In genomic region chr10:11757452-11757819, GRCh38 we compare ENCODE assay signal across 8 cellular contexts. TPM values are rescaled to one million over a fixed set of nuclear protein-coding genes. Genes with fewer than 3 reads are reported as not detected.
DNase-seq lines count a peak whose midpoint lies in the region; ATAC-seq, FAIRE-seq and TF ChIP-seq lines count a peak whose summit lies in the region.

No MANE protein-coding gene starts in this region.

- ATAC-seq in left colon, result peak; percentile 63
- no peak for ATAC-seq in GM21528 (IDR thresholded peaks at IDR 0.05; ENCODE audit: low FRiP score, unreplicated experiment)
- ATAC-seq in GM18873 (IDR thresholded peaks at IDR 0.05; ENCODE audit: low FRiP score, unreplicated experiment), result no peak

- no peak for FAIRE-seq in HTR-8/SVneo (lab: Jason Lieb, UNC)

- H3K27me3 ChIP-seq in AG04450 (ENCODE audit: control insufficient read depth, insufficient read depth, low read length) (peaks cover 3% of the 10 kb centered on the region), adipocyte (replicated peaks; ENCODE audit: control insufficient read depth, insufficient read depth, low read length) (no peaks in the 10 kb centered on the region)

- H3K9me3 Mint-ChIP-seq in type B pancreatic cell, result no peaks in the 10 kb centered on the region

- TF ChIP-seq CTCF in AG04450 (IDR thresholded peaks at IDR 0.05; ENCODE audit: low read depth, low read length), result no peak
- no peak for TF ChIP-seq CTCF in type B pancreatic cell (conservative IDR thresholded peaks at IDR 0.05)

- H3K4me1 Mint-ChIP-seq in type B pancreatic cell (ENCODE audit: unreplicated experiment), result peaks cover 26% of the 10 kb centered on the region

- H3K36me3 ChIP-seq in adipocyte (ENCODE audit: control insufficient read depth, insufficient read depth, low read length, severe bottlenecking), result no peaks in the 10 kb centered on the region

- H3K9me3 ChIP-seq in AG04450 (ENCODE audit: control insufficient read depth, insufficient read depth, low read length), result peaks cover 4% of the 10 kb centered on the region; the same call in 1 of the 2 replicates
- H3K9me3 ChIP-seq in adipocyte (ENCODE audit: control insufficient read depth, low read length), result peaks cover 2% of the 10 kb centered on the region

- H3K4me3 ChIP-seq in AG04450 (ENCODE audit: low read depth, low read length), result no peak overlapping the region
- no peak overlapping the region for H3K4me3 ChIP-seq in adipocyte (ENCODE audit: low read length)

- peak overlapping the region; percentile 38 for H3K9ac ChIP-seq in adipocyte (ENCODE audit: low read length)

- H3K27ac Mint-ChIP-seq in type B pancreatic cell, result peak overlapping the region; percentile 73

- intact Hi-C loops in left colon (cut with DNase I, micrococcal nuclease), result no loop called here

- no peaks in the 10 kb centered on the region for H3K36me3 Mint-ChIP-seq in type B pancreatic cell

- peak overlapping the region; percentile 21 for H3K27ac ChIP-seq in AG04450 (ENCODE audit: low read depth, low read length)

- CTCF ChIA-PET in AG04450 (lab: Charles Lee), result interaction anchor here (0.7 to 6.2 kb wide), 34 partner anchors 9 to 338 kb away, joined by 3 to 128 read pairs (median 4); no protein-coding TSS in a partner anchor

- H3K4me1 ChIP-seq in adipocyte (ENCODE audit: control insufficient read depth, insufficient read depth, low read length), result peaks cover 21% of the 10 kb centered on the region

- H3K27me3 Mint-ChIP-seq in type B pancreatic cell, result no peaks in the 10 kb centered on the region

- no peak overlapping the region for H3K4me3 Mint-ChIP-seq in type B pancreatic cell

- DNase-seq in AG04450 (ENCODE audit: low read depth, low spot score) (peak; percentile 32), HuH-7 (ENCODE audit: low spot score) (peak; percentile 56), adipocyte (ENCODE audit: low read depth) (peak; percentile 42), left colon (peak; percentile 18 to 47), type B pancreatic cell (ENCODE audit: extremely low spot score, unreplicated experiment) (no peak), HTR-8/SVneo (ENCODE audit: insufficient read length, low spot score) (no peak)

- POLR2A ChIA-PET in AG04450 (lab: Yijun Ruan, JAX), result no interaction called here

RNA-seq across cellular contexts. Expression of gene ECHDC3, which starts 15.3 kb away (rescaled TPM):
- polyA plus RNA-seq in AG04450 (2011; rRNA removed), result 1.3 and 1.5 TPM in 2 replicates
- polyA minus RNA-seq in AG04450 (2011; rRNA and poly(A)+ RNA removed), result 1.4 TPM in 2 replicates
- 10 to 100 TPM; 10.2 to 10.5 TPM for total RNA-seq in left colon
- total RNA-seq in type B pancreatic cell (ENCODE audit: low replicate concordance), result 4.0 and 6.1 TPM in 2 replicates

Comparison
In these comparisons a context has a peak if more than half of its experiments do, and no peak if none do; other contexts are left out.
1. DNase-seq: peak in AG04450 (single experiment), HuH-7 (single experiment), adipocyte (single experiment) and left colon (2 of 2); none in type B pancreatic cell (single experiment) and HTR-8/SVneo (single experiment).